In genomic region chr5:79235222-79235577, GRCh38 we compare ENCODE assay signal across 8 cellular contexts. TPM values are rescaled to one million over a fixed set of nuclear protein-coding genes. Genes with fewer than 3 reads are reported as not detected.
DNase-seq lines count a peak whose midpoint lies in the region; FAIRE-seq and TF ChIP-seq lines count a peak whose summit lies in the region.

No MANE protein-coding gene starts in this region.

- DNase-seq in CD8-positive, alpha-beta memory T cell = no peak
- peak; percentile 51 for DNase-seq in GM23248
- peak; percentile 55 for DNase-seq in fibroblast of mammary gland (ENCODE audit: low read depth)
- no peak for DNase-seq in retinal pigment epithelial cell (ENCODE audit: low read depth)
- DNase-seq in HTR-8/SVneo (ENCODE audit: insufficient read length, low spot score) = no peak
- no peak for DNase-seq in KBM-7
- no peak for DNase-seq in 8988T

- H3K4me3 Mint-ChIP-seq in CD8-positive, alpha-beta memory T cell = peak overlapping the region; percentile 93 to 98 (median 95)

- peaks cover 27% of the 10 kb centered on the region for H3K4me1 ChIP-seq in CD8-positive, alpha-beta memory T cell (ENCODE audit: insufficient read depth, low read length)
- peaks cover 22% of the 10 kb centered on the region for H3K4me1 ChIP-seq in GM23248 (ENCODE audit: insufficient read depth)

- H3K9ac ChIP-seq in GM23248 = peak overlapping the region; percentile 86
- H3K9ac ChIP-seq in SU-DHL-6 (ENCODE audit: low read length) = 0 out of 2 replicates have a peak overlapping the region, but pooled peaks have one; percentile 59

- H3K9me3 ChIP-seq in CD8-positive, alpha-beta memory T cell (ENCODE audit: low read length) = no peaks in the 10 kb centered on the region
- H3K9me3 ChIP-seq in GM23248 (ENCODE audit: low read depth) = no peaks in the 10 kb centered on the region
- H3K9me3 ChIP-seq in SU-DHL-6 (ENCODE audit: insufficient read depth, low read length) = no peaks in the 10 kb centered on the region

- peaks cover 23 to 32% (median 29%) of the 10 kb centered on the region in 3 donors for H3K4me1 Mint-ChIP-seq in CD8-positive, alpha-beta memory T cell

- H4K20me1 ChIP-seq in GM23248 (ENCODE audit: insufficient read depth) = no peaks in the 10 kb centered on the region
- no peaks in the 10 kb centered on the region for H4K20me1 ChIP-seq in SU-DHL-6 (ENCODE audit: low read depth, low read length)

- H3K79me2 ChIP-seq in GM23248 (ENCODE audit: insufficient read depth) = peaks cover 35% of the 10 kb centered on the region
- H3K79me2 ChIP-seq in SU-DHL-6 (ENCODE audit: insufficient read depth, low read length) = no peaks in the 10 kb centered on the region

- 9 to 16% methylated on average over 2 of the region's 2 CpGs for WGBS in GM23248 (ENCODE audit: low coverage in 1 of 2, low lambda C conversion rate in 2 of 2, missing lambda C conversion rate in 2 of 2), 2 experiments

- H3K36me3 ChIP-seq in CD8-positive, alpha-beta memory T cell (ENCODE audit: insufficient read depth, low read length) = no peaks in the 10 kb centered on the region
- no peaks in the 10 kb centered on the region for H3K36me3 ChIP-seq in GM23248 (ENCODE audit: low read depth)
- no peaks in the 10 kb centered on the region for H3K36me3 ChIP-seq in SU-DHL-6 (ENCODE audit: low read length)

- peak overlapping the region; percentile 94 for H3K27ac ChIP-seq in CD8-positive, alpha-beta memory T cell (ENCODE audit: low read depth, low read length)
- H3K27ac ChIP-seq in GM23248 = peak overlapping the region; percentile 87
- H3K27ac ChIP-seq in SU-DHL-6 (ENCODE audit: low read depth, low read length) = no peak overlapping the region

- H3K4me2 ChIP-seq in GM23248 (ENCODE audit: unreplicated experiment) (peak overlapping the region; percentile 95), SU-DHL-6 (ENCODE audit: low read depth, low read length, poor library complexity, severe bottlenecking) (peak overlapping the region; percentile 67)

- no peaks in the 10 kb centered on the region for H3K9me2 ChIP-seq in GM23248 (ENCODE audit: insufficient read depth)
- no peaks in the 10 kb centered on the region for H3K9me2 ChIP-seq in SU-DHL-6 (replicated peaks; ENCODE audit: insufficient read depth, low read length)

- POLR2A ChIA-PET in CD8-positive, alpha-beta memory T cell (lab: Charles Lee) = interaction anchor here (1.4 kb wide), 1 partner anchor 250 kb away, joined by 6 read pairs; the partner anchor contains the start of gene ARSB

- H3K27me3 ChIP-seq in CD8-positive, alpha-beta memory T cell (ENCODE audit: insufficient read depth, low read length, poor library complexity, severe bottlenecking) = no peaks in the 10 kb centered on the region
- H3K27me3 ChIP-seq in GM23248 (replicated peaks; ENCODE audit: insufficient read depth) (no peaks in the 10 kb centered on the region), SU-DHL-6 (ENCODE audit: low read length) (no peaks in the 10 kb centered on the region)

- CTCF ChIA-PET in CD8-positive, alpha-beta memory T cell (lab: Charles Lee) = no interaction called here

- H3K27ac Mint-ChIP-seq in CD8-positive, alpha-beta memory T cell = peak overlapping the region; percentile 92 to 100 (median 98)

- no peak for TF ChIP-seq CTCF in SU-DHL-6 (IDR thresholded peaks at IDR 0.05; ENCODE audit: insufficient read depth, low read length, poor library complexity, severe bottlenecking)
- TF ChIP-seq CTCF in fibroblast of mammary gland (conservative IDR thresholded peaks at IDR 0.05; ENCODE audit: control insufficient read depth, insufficient read depth, low read depth, low read length) = no peak
- TF ChIP-seq CTCF in retinal pigment epithelial cell (conservative IDR thresholded peaks at IDR 0.05; ENCODE audit: low read depth, low read length) = no peak

- peak overlapping the region; percentile 95 for H3K4me3 ChIP-seq in CD8-positive, alpha-beta memory T cell (ENCODE audit: low read length)
- H3K4me3 ChIP-seq in GM23248 = peak overlapping the region; percentile 85
- no peak overlapping the region for H3K4me3 ChIP-seq in SU-DHL-6 (ENCODE audit: insufficient read depth, low read length, poor library complexity, severe bottlenecking)
- H3K4me3 ChIP-seq in fibroblast of mammary gland (ENCODE audit: control insufficient read depth, low read depth, low read length) = peak overlapping the region; percentile 84
- H3K4me3 ChIP-seq in retinal pigment epithelial cell (ENCODE audit: low read length) = peak overlapping the region; percentile 86

- H3K36me3 Mint-ChIP-seq in CD8-positive, alpha-beta memory T cell = peaks cover 0 to 22% (median 0%) of the 10 kb centered on the region in 3 donors

- no peaks in the 10 kb centered on the region for H3K27me3 Mint-ChIP-seq in CD8-positive, alpha-beta memory T cell

- peak overlapping the region; percentile 89 for H2AFZ ChIP-seq in GM23248
- peak overlapping the region; percentile 58 for H2AFZ ChIP-seq in SU-DHL-6 (ENCODE audit: low read depth, low read length, severe bottlenecking)

- H3F3A ChIP-seq in GM23248 (ENCODE audit: insufficient read depth) (no peaks in the 10 kb centered on the region), SU-DHL-6 (ENCODE audit: insufficient read depth) (peaks cover 10% of the 10 kb centered on the region)

- in situ Hi-C loops in GM23248 (cut with MboI) (no loop called here), KBM-7 (cut with MboI; ENCODE audit: low pct_unique_long_range_greater_than_20kb, low sequenced_read_pairs) (no loop called here)

- H3K9me3 Mint-ChIP-seq in CD8-positive, alpha-beta memory T cell = no peaks in the 10 kb centered on the region

- FAIRE-seq in HTR-8/SVneo (lab: Jason Lieb, UNC) = no peak

RNA-seq across cellular contexts. Expression of gene JMY, which starts 0.7 kb away (rescaled TPM):
- total RNA-seq in CD8-positive, alpha-beta memory T cell = 1 to 10 TPM; 7.6 TPM
- 5.1 TPM for polyA plus RNA-seq in CD8-positive, alpha-beta memory T cell
- total RNA-seq in GM23248 (2014; rRNA removed; shearing (Covaris generic)) = 12.2 and 17.6 TPM in 2 replicates
- polyA plus RNA-seq in GM23248 (2016; fragmentation: Nextera tagmentation; extraction: Ambion mirVana) = 2.6 and 3.4 TPM in 2 replicates

Comparison
In these comparisons a context has a peak if more than half of its experiments do, and no peak if none do; other contexts are left out.
1. DNase-seq: peak in GM23248 (single experiment) and fibroblast of mammary gland (single experiment); none in CD8-positive, alpha-beta memory T cell (0 of 5), retinal pigment epithelial cell (single experiment), HTR-8/SVneo (single experiment), KBM-7 (single experiment) and 8988T (single experiment).